21 cellular contexts compared by ENCODE assay signal in the genomic region with DNA sequence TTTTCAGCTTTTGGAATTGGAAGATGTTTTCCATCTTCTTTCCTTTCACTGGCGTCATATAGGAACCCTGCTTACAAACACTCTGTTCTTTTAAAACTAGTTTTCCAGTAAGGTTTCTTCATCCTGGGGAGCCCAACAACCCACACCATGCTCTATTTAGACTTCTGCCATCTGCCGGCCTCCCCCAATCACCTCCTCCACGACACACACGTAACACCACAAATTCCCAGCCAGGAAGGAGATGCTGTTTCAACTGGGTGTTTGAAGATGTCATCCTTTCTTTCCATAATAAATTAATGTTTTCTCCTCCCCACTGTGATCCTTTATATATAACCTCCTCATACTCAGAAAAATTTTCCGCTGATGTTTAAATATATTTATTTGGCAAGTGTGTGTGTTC.
"Had no signal": no experiment of that assay in that cellular context is flagged by ENCODE, and none has a peak within 500 bp of the region (broad histone marks: within the 10 kb centered on the region; RNA-seq: fewer than 3 reads in every experiment).

No MANE protein-coding gene starts in this region.

- H3K4me1 Mint-ChIP-seq: central memory CD8-positive, alpha-beta T cell; naive B cell; nephron progenitor cell had no signal

- H3K4me3 Mint-ChIP-seq: central memory CD8-positive, alpha-beta T cell; effector memory CD8-positive, alpha-beta T cell; naive B cell; nephron progenitor cell had no signal

- H3K9me3 ChIP-seq: esophagus squamous epithelium, gastroesophageal sphincter, left ventricle myocardium inferior, lower lobe of right lung, suprapubic skin, tibial artery, upper lobe of left lung had no signal

- ATAC-seq: effector memory CD8-positive, alpha-beta T cell; gastroesophageal sphincter; left cardiac atrium; lower lobe of right lung; right cardiac atrium had no signal

- H3K27me3 ChIP-seq: esophagus squamous epithelium, gastroesophageal sphincter, suprapubic skin, tibial artery, upper lobe of left lung had no signal

- H3K4me1 ChIP-seq: gastroesophageal sphincter, left ventricle myocardium inferior, lower lobe of right lung, suprapubic skin, upper lobe of left lung had no signal

- H3K27me3 Mint-ChIP-seq: naive B cell had no signal

- H3K36me3 ChIP-seq: esophagus squamous epithelium, gastroesophageal sphincter, left ventricle myocardium inferior, lower lobe of right lung, suprapubic skin, tibial artery, upper lobe of left lung had no signal

- H3K36me3 Mint-ChIP-seq: naive B cell had no signal

- H3K9me3 Mint-ChIP-seq: central memory CD8-positive, alpha-beta T cell; effector memory CD8-positive, alpha-beta T cell; naive B cell; nephron progenitor cell had no signal

- H3K27ac Mint-ChIP-seq: effector memory CD8-positive, alpha-beta T cell; nephron progenitor cell had no signal

- H3K27ac ChIP-seq: esophagus squamous epithelium, gastroesophageal sphincter, left ventricle myocardium inferior, lower lobe of right lung, suprapubic skin, upper lobe of left lung had no signal

- H3K4me3 ChIP-seq: esophagus squamous epithelium, gastroesophageal sphincter, left ventricle myocardium inferior, lower lobe of right lung, suprapubic skin, tibial artery, upper lobe of left lung had no signal

- DNase-seq: effector memory CD8-positive, alpha-beta T cell; esophagus squamous epithelium; foreskin fibroblast; glutamatergic neuron; kidney; left cardiac atrium; left ventricle myocardium inferior; lower lobe of right lung; mesenchymal stem cell; midbrain; naive B cell; nephron progenitor cell; right cardiac atrium; small intestine; stimulated activated CD4-positive, alpha-beta T cell treated with anti-CD3 and anti-CD28 coated beads, Interleukin-12 subunit alpha, Interleukin-12 subunit beta, amount 100 ng/mL, for 4 hours; stimulated activated naive CD4-positive, alpha-beta T cell treated with Interleukin-2 at 50 U/mL for 16 hours; tibial artery; upper lobe of left lung had no signal
